In the genomic region with DNA sequence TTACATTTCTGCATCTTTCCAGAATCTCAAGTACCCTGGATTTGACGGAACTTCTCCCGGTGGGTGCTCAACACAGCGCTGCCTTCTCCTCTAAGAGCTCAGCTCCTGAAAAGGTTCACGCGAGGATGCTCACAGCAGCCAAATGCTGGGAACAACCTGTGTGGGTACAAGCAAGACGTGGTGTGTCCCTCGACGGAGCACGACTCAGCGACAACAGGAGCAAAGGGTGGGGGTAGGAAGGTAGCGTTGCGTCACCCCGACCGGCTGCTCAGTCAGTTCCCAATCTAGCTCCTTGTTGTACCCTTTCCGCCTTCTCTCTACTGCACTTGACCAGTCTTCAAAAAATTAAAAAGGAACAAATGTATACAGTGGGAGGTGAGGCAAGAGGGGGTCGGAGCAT, we compare ENCODE assay signal across 15 cellular contexts.
DNase-seq lines count a peak whose midpoint lies in the region; ATAC-seq and TF ChIP-seq lines count a peak whose summit lies in the region.
"Had no signal": no experiment of that assay in that cellular context is flagged by ENCODE, and none has a peak within 500 bp of the region (broad histone marks: within the 10 kb centered on the region; RNA-seq: fewer than 3 reads in every experiment).

No MANE protein-coding gene starts in this region.

- peaks cover 0 to 5% (median 3%) of the 10 kb centered on the region in 3 experiments; a peak in 1 of 7 replicates for H3K36me3 Mint-ChIP-seq in H9 (ENCODE audit: insufficient read depth in 1 of 3, low read depth in 3 of 3)
- H3K36me3 Mint-ChIP-seq: CD8-positive, alpha-beta T cell; IgD-negative memory B cell had no signal

- H3T11ph ChIP-seq in H9 (ENCODE audit: low read length), result no peak overlapping the region

- no peak overlapping the region for H3K56ac ChIP-seq in H9 (ENCODE audit: insufficient read length, low read depth, low read length)

- no CpG with 5 or more reads among the region's 16 CpGs for WGBS in H9 (ENCODE audit: extremely low coverage, insufficient read length, low lambda C conversion rate)

- H3K9ac ChIP-seq in H9 (ENCODE audit: extremely low read depth, insufficient read length, low read length) (no peak overlapping the region), rectal smooth muscle tissue (ENCODE audit: low read length) (no peak overlapping the region)
- H3K9ac ChIP-seq: SK-N-SH had no signal

- H2BK120ac ChIP-seq in H9 (ENCODE audit: low read depth, low read length, poor library complexity, severe bottlenecking), result no peak overlapping the region

- no peak overlapping the region for H3K4me2 ChIP-seq in H9 (ENCODE audit: insufficient read depth, insufficient read length, low read length)
- H3K4me2 ChIP-seq: SK-N-SH had no signal

- H2BK12ac ChIP-seq in H9 (ENCODE audit: insufficient read length, low read depth, low read length), result no peak overlapping the region

- H4K8ac ChIP-seq in H9 (replicated peaks; ENCODE audit: insufficient read length, low read depth, low read length), result peak overlapping the region; percentile 12

- no peaks in the 10 kb centered on the region for H3K27me3 Mint-ChIP-seq in H9 (ENCODE audit: low read depth)

- H3K27ac Mint-ChIP-seq in H9, result peak overlapping the region; percentile 81 to 99 (median 91)
- H3K27ac Mint-ChIP-seq: B cell; CD8-positive, alpha-beta T cell; IgD-negative memory B cell had no signal

- H2BK20ac ChIP-seq in H9 (ENCODE audit: low read depth, low read length, poor library complexity, severe bottlenecking), result peak overlapping the region; percentile 50

- H3K27me3 ChIP-seq in H9 (ENCODE audit: insufficient read depth, low read length), result no peaks in the 10 kb centered on the region
- no peaks in the 10 kb centered on the region for H3K27me3 ChIP-seq in rectal smooth muscle tissue (ENCODE audit: control insufficient read depth, insufficient read depth, low read length)

- peaks cover 62 to 64% of the 10 kb centered on the region in 2 experiments for H3K4me1 Mint-ChIP-seq in H9
- H3K4me1 Mint-ChIP-seq: B cell, IgD-negative memory B cell had no signal

- H2AK5ac ChIP-seq in H9 (ENCODE audit: insufficient read length, low read length), result no peak overlapping the region

- no peaks in the 10 kb centered on the region for H3K79me2 ChIP-seq in H9 (ENCODE audit: insufficient read depth, low read length)

- H3K36me3 ChIP-seq in rectal smooth muscle tissue (ENCODE audit: control insufficient read depth, insufficient read depth, low read length), result no peaks in the 10 kb centered on the region

- H3K4me3 ChIP-seq in NB4 (ENCODE audit: low read depth, low read length) (no peak overlapping the region), rectal smooth muscle tissue (ENCODE audit: low read length) (no peak overlapping the region)

- H2AFZ ChIP-seq in H9 (ENCODE audit: low read length), result no peak overlapping the region

- no peak overlapping the region for H3K4ac ChIP-seq in H9 (ENCODE audit: low read depth, low read length)

- no peaks in the 10 kb centered on the region for H4K20me1 ChIP-seq in H9 (ENCODE audit: control insufficient read depth, insufficient read depth, insufficient read length)

- H3K9me3 ChIP-seq in H9 (ENCODE audit: control insufficient read depth, low read depth, low read length), result no peaks in the 10 kb centered on the region

- no peak overlapping the region for H2BK15ac ChIP-seq in H9 (ENCODE audit: low read depth, low read length)

- no peak for ATAC-seq in HG03354 (IDR thresholded peaks at IDR 0.05; ENCODE audit: poor library complexity, severe bottlenecking, unreplicated experiment)
- ATAC-seq: CD8-positive, alpha-beta T cell had no signal

- H3K4me1 ChIP-seq in H9 (ENCODE audit: insufficient read depth, low read length) (peaks cover 19% of the 10 kb centered on the region; the same call in 1 of the 2 replicates), rectal smooth muscle tissue (ENCODE audit: control insufficient read depth, insufficient read depth, low read length) (no peaks in the 10 kb centered on the region)

- H3K9me3 Mint-ChIP-seq in H9, result peaks cover 3 to 6% of the 10 kb centered on the region in 2 experiments; a peak in 2 of 5 replicates

- H3K14ac ChIP-seq in H9 (ENCODE audit: insufficient read depth, low read length), result no peak overlapping the region

- H4K91ac ChIP-seq in H9 (ENCODE audit: insufficient read length, low read depth, low read length), result no peak overlapping the region

- no peak for DNase-seq in H9
- DNase-seq in NB4 (ENCODE audit: low read depth), result peak; percentile 77
- DNase-seq in caudate nucleus (lab: John Stamatoyannopoulos, UW), result peak in 34 of 61 donors; percentile 21 to 91 (median 58)
- no peak for DNase-seq in amniotic stem cell (lab: John Stamatoyannopoulos, UW)
- DNase-seq in NCI-H146 (lab: John Stamatoyannopoulos, UW), result no peak
- DNase-seq in stimulated activated CD4-positive, alpha-beta T cell treated with anti-CD3 and anti-CD28 coated beads, Interleukin-4, amount 100 ng/mL, for 1 hour, result no peak
- DNase-seq: CD8-positive, alpha-beta T cell; DMS79 treated with DMSO at 0.1 percent for 48 hours; NCI-H1092 treated with DMSO at 0.1 percent for 48 hours; NCI-H187 treated with DMSO at 0.1 percent for 48 hours; SK-N-SH had no signal

- H2BK5ac ChIP-seq in H9 (ENCODE audit: insufficient read length, low read length), result no peak overlapping the region

- TF ChIP-seq POLR2A in NB4 (IDR thresholded peaks at IDR 0.05; ENCODE audit: extremely low read depth, insufficient read length), result no peak

- no peak overlapping the region for H4K5ac ChIP-seq in H9 (ENCODE audit: insufficient read length, low read depth, low read length)

- H3K23ac ChIP-seq in H9 (ENCODE audit: insufficient read length, low read depth, low read length), result no peak overlapping the region

- no peaks in the 10 kb centered on the region for H3K23me2 ChIP-seq in H9 (ENCODE audit: insufficient read length, low read depth, low read length, poor library complexity, severe bottlenecking)

- H3K27ac ChIP-seq in H9 (ENCODE audit: insufficient read length, low read depth, low read length) (no peak overlapping the region), caudate nucleus (ENCODE audit: low read depth, low read length) (no peak overlapping the region), rectal smooth muscle tissue (ENCODE audit: low read depth, low read length) (peak overlapping the region; percentile 50)

- no peaks in the 10 kb centered on the region for H3K79me1 ChIP-seq in H9 (ENCODE audit: insufficient read depth, low read depth, low read length, poor library complexity, severe bottlenecking)

- peak overlapping the region; percentile 0 for H3K18ac ChIP-seq in H9 (ENCODE audit: insufficient read length, low read depth, low read length)

- TF ChIP-seq CTCF in H9 (conservative IDR thresholded peaks at IDR 0.05), result no peak
- no peak for TF ChIP-seq CTCF in NB4 (IDR thresholded peaks at IDR 0.05; ENCODE audit: low read depth, low read length)

- H3K4me3 Mint-ChIP-seq in H9, result peak overlapping the region in 1 of 2 experiments; percentile 41; a peak in 1 of 5 replicates
- H3K4me3 Mint-ChIP-seq: B cell; CD8-positive, alpha-beta T cell had no signal

Comparison
In these comparisons a context has a peak if more than half of its experiments do, and no peak if none do; other contexts are left out.
1. DNase-seq: peak in NB4 (single experiment) and caudate nucleus (34 of 61); none in H9 (single experiment), amniotic stem cell (single experiment), NCI-H146 (single experiment) and stimulated activated CD4-positive, alpha-beta T cell treated with anti-CD3 and anti-CD28 coated beads, Interleukin-4, amount 100 ng/mL, for 1 hour (single experiment).